In the genomic region with DNA sequence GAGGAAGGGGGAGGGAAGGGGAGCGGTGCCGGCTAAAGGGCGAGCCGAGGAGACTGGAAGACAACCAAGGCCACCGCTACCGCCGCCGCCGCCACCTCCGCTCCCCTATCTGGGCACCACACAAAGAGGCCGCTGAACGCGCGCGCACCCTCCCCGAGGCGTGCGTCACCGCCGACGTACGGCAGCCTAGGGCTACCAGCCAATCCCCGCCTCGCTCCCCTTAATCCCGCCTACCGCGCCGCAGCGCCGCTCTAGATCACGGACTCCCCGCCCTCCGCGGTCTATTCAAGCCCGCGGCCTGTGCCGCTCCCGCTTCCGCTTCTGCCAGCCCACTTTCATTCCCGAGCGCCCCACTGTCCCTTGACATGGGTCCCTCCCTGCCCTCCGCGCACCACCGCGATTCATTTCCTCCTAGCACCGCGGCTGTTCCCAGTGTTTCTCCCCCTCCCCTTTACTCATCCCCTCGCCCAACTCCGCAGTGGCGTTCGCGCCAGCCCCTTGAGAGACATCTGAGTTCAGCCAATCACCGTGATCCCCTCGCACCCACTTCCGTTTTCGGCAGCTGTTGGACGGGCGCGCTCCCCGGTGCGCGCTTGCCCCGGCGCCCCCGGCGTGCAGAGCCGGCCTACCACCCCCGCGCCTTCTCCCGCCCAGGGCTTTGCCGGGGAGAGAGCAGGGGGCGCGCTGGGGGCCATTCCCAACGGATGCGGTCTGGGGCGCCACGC, we compare ENCODE assay signal across 8 cellular contexts. TPM values are rescaled to one million over a fixed set of nuclear protein-coding genes. Genes with fewer than 3 reads are reported as not detected.
DNase-seq lines count a peak whose midpoint lies in the region; ATAC-seq and TF ChIP-seq lines count a peak whose summit lies in the region.

A gene (minus strand): TSS at position 128 of the 725 bp plus-strand sequence. CDS start 297 bp downstream, outside the sequence.

- H3K9ac ChIP-seq in DND-41 (ENCODE audit: low read depth, low read length): peak within 1 kb of the TSS; percentile 89
- H3K9ac ChIP-seq in Karpas-422 (ENCODE audit: low read length): peak within 1 kb of the TSS; percentile 97

- H3K4me3 Mint-ChIP-seq in naive thymus-derived CD4-positive, alpha-beta T cell: peak within 1 kb of the TSS; percentile 85 to 100 (median 98)
- H3K4me3 Mint-ChIP-seq in stimulated activated naive B cell treated with anti-CD40 and anti-IgM and Interleukin-4, amounts not matched to agents 10 μg/mL and 1 μg/mL and 100 μg/mL, for 72 hours: peak within 1 kb of the TSS; percentile 93 to 95

- H3K27me3 ChIP-seq in DND-41 (ENCODE audit: insufficient read depth, low read length, poor library complexity) (no peaks in the 10 kb centered on the region), Karpas-422 (ENCODE audit: low read length) (no peaks in the 10 kb centered on the region)
- no peaks in the 10 kb centered on the region for H3K27me3 ChIP-seq in naive thymus-derived CD4-positive, alpha-beta T cell (ENCODE audit: control insufficient read depth in 2 of 2, insufficient read depth in 2 of 2, low read length in 2 of 2)

- no peaks in the 10 kb centered on the region for H3K9me2 ChIP-seq in Karpas-422 (replicated peaks; ENCODE audit: insufficient read depth, low read length)

- peaks cover 36% of the 10 kb centered on the region for H3K4me1 ChIP-seq in DND-41 (ENCODE audit: insufficient read depth, low read length)
- peaks cover 36% of the 10 kb centered on the region for H3K4me1 ChIP-seq in Karpas-422 (ENCODE audit: low read length)
- peaks cover 17 to 20% of the 10 kb centered on the region in 2 donors for H3K4me1 ChIP-seq in naive thymus-derived CD4-positive, alpha-beta T cell (ENCODE audit: control insufficient read depth in 2 of 2, insufficient read depth in 2 of 2, low read length in 2 of 2)

- CTCF ChIA-PET in naive thymus-derived CD4-positive, alpha-beta T cell (lab: Charles Lee): interaction anchor here (0.8 to 3.8 kb wide), 4 partner anchors 12 to 379 kb away, joined by 3 to 28 read pairs (median 12); no protein-coding TSS in a partner anchor

- H3K36me3 Mint-ChIP-seq in naive thymus-derived CD4-positive, alpha-beta T cell: peaks cover 0 to 16% (median 4%) of the 10 kb centered on the region in 5 donors
- peaks cover 24 to 33% of the 10 kb centered on the region in 2 donors for H3K36me3 Mint-ChIP-seq in stimulated activated naive B cell treated with anti-CD40 and anti-IgM and Interleukin-4, amounts not matched to agents 10 μg/mL and 1 μg/mL and 100 μg/mL, for 72 hours

- DNase-seq in DND-41: peak; percentile 97
- peak; percentile 99 for DNase-seq in Karpas-422
- DNase-seq in RKO (ENCODE audit: low spot score): peak; percentile 95
- DNase-seq in activated T-helper 1 cell treated with Interleukin-2 at 50 U/mL for 16 hours (ENCODE audit: low read depth): peak; percentile 96
- peak; percentile 97 for DNase-seq in fibroblast of gingiva (ENCODE audit: low read depth)
- DNase-seq in naive thymus-derived CD4-positive, alpha-beta T cell: peak; percentile 94 to 99 (median 98)
- peak; percentile 96 for DNase-seq in stimulated activated naive B cell treated with anti-CD40 and anti-IgM and Interleukin-4, amounts not matched to agents 10 μg/mL and 1 μg/mL and 100 μg/mL, for 72 hours

- H3K4me3 ChIP-seq in DND-41 (ENCODE audit: low read depth in 1 of 2, low read length in 2 of 2): peak within 1 kb of the TSS; percentile 78 to 83
- H3K4me3 ChIP-seq in Karpas-422 (ENCODE audit: low read length): peak within 1 kb of the TSS; percentile 78
- H3K4me3 ChIP-seq in naive thymus-derived CD4-positive, alpha-beta T cell (ENCODE audit: low read length): peak within 1 kb of the TSS; percentile 98

- H3K36me3 ChIP-seq in DND-41 (ENCODE audit: insufficient read depth, low read length) (peaks cover 36% of the 10 kb centered on the region), Karpas-422 (ENCODE audit: insufficient read depth, low read length) (peaks cover 17% of the 10 kb centered on the region)
- peaks cover 0 to 15% (median 0%) of the 10 kb centered on the region in 3 experiments for H3K36me3 ChIP-seq in naive thymus-derived CD4-positive, alpha-beta T cell (ENCODE audit: control insufficient read depth in 2 of 3, insufficient read depth in 3 of 3, low read length in 3 of 3)

- POLR2A ChIA-PET in naive thymus-derived CD4-positive, alpha-beta T cell (lab: Charles Lee): interaction anchor here (0.8 to 5.7 kb wide), 19 partner anchors 16 to 821 kb away, joined by 3 to 121 read pairs (median 4); a partner anchor contains a TSS

- intact Hi-C loops in naive thymus-derived CD4-positive, alpha-beta T cell (cut with micrococcal nuclease): loop anchor here (1.0 to 10.0 kb wide), 22 partner anchors 11 to 1540 kb away; a partner anchor contains a TSS

- peaks cover 43% of the 10 kb centered on the region for H4K20me1 ChIP-seq in DND-41 (ENCODE audit: insufficient read depth, low read length)
- H4K20me1 ChIP-seq in Karpas-422 (ENCODE audit: insufficient read depth, low read depth, low read length): peaks cover 37% of the 10 kb centered on the region

- peaks cover 21 to 42% (median 31%) of the 10 kb centered on the region in 7 donors for H3K4me1 Mint-ChIP-seq in naive thymus-derived CD4-positive, alpha-beta T cell
- peaks cover 9 to 19% of the 10 kb centered on the region in 2 donors for H3K4me1 Mint-ChIP-seq in stimulated activated naive B cell treated with anti-CD40 and anti-IgM and Interleukin-4, amounts not matched to agents 10 μg/mL and 1 μg/mL and 100 μg/mL, for 72 hours

- H3K27me3 Mint-ChIP-seq in naive thymus-derived CD4-positive, alpha-beta T cell: peaks cover 0 to 2% (median 0%) of the 10 kb centered on the region in 5 donors
- no peaks in the 10 kb centered on the region for H3K27me3 Mint-ChIP-seq in stimulated activated naive B cell treated with anti-CD40 and anti-IgM and Interleukin-4, amounts not matched to agents 10 μg/mL and 1 μg/mL and 100 μg/mL, for 72 hours

- H3K27ac ChIP-seq in DND-41 (ENCODE audit: low read length) (peak within 1 kb of the TSS; percentile 100), Karpas-422 (ENCODE audit: low read length) (peak within 1 kb of the TSS; percentile 77)
- H3K27ac ChIP-seq in naive thymus-derived CD4-positive, alpha-beta T cell (ENCODE audit: low read depth, low read length): peak within 1 kb of the TSS; percentile 98

- no peak for TF ChIP-seq CTCF in DND-41 (IDR thresholded peaks at IDR 0.05; ENCODE audit: borderline replicate concordance, extremely low read depth, low read length, poor library complexity, severe bottlenecking)

- H3K9me3 ChIP-seq in DND-41 (ENCODE audit: insufficient read depth, low read length, severe bottlenecking) (no peaks in the 10 kb centered on the region), Karpas-422 (ENCODE audit: low read length) (no peaks in the 10 kb centered on the region)
- H3K9me3 ChIP-seq in naive thymus-derived CD4-positive, alpha-beta T cell (ENCODE audit: control insufficient read depth in 2 of 3, low read length in 3 of 3): no peaks in the 10 kb centered on the region

- H3K27ac Mint-ChIP-seq in naive thymus-derived CD4-positive, alpha-beta T cell: peak within 1 kb of the TSS; percentile 99 to 100 (median 100)
- H3K27ac Mint-ChIP-seq in stimulated activated naive B cell treated with anti-CD40 and anti-IgM and Interleukin-4, amounts not matched to agents 10 μg/mL and 1 μg/mL and 100 μg/mL, for 72 hours: peak within 1 kb of the TSS; percentile 100

- H3K9me3 Mint-ChIP-seq in naive thymus-derived CD4-positive, alpha-beta T cell: peaks cover 0 to 2% (median 0%) of the 10 kb centered on the region in 11 donors
- H3K9me3 Mint-ChIP-seq in stimulated activated naive B cell treated with anti-CD40 and anti-IgM and Interleukin-4, amounts not matched to agents 10 μg/mL and 1 μg/mL and 100 μg/mL, for 72 hours: no peaks in the 10 kb centered on the region

- H3K4me2 ChIP-seq in DND-41 (ENCODE audit: insufficient read depth, low read length) (peak within 1 kb of the TSS; percentile 87), Karpas-422 (ENCODE audit: low read depth, low read length, poor library complexity, severe bottlenecking) (peak within 1 kb of the TSS; percentile 79)

- H3K79me2 ChIP-seq in DND-41 (ENCODE audit: insufficient read depth, low read length) (peaks cover 48% of the 10 kb centered on the region), Karpas-422 (ENCODE audit: low read length) (peaks cover 27% of the 10 kb centered on the region)

- H2AFZ ChIP-seq in DND-41 (ENCODE audit: low read depth, low read length) (peak within 1 kb of the TSS; percentile 86), Karpas-422 (ENCODE audit: low read length) (peak within 1 kb of the TSS; percentile 45)

- ATAC-seq in DND-41 (ENCODE audit: insufficient read depth, low read depth) (peak; percentile 82), GM21825 (IDR thresholded peaks at IDR 0.05; ENCODE audit: unreplicated experiment) (peak; percentile 81)
- peak; percentile 90 for ATAC-seq in naive thymus-derived CD4-positive, alpha-beta T cell
- ATAC-seq in stimulated activated naive B cell treated with anti-CD40 and anti-IgM and Interleukin-4, amounts not matched to agents 10 μg/mL and 1 μg/mL and 100 μg/mL, for 72 hours (replicated peaks): peak; percentile 86 to 89

RNA-seq across cellular contexts. Expression of the gene that starts here (rescaled TPM):
- total RNA-seq in Karpas-422 (2014; rRNA removed; shearing (Covaris generic); ENCODE audit: low replicate concordance): 6.7 and 10.5 TPM in 2 replicates
- total RNA-seq in naive thymus-derived CD4-positive, alpha-beta T cell: 10 to 100 TPM; 30.0 to 40.2 (median 30.7) TPM
- polyA plus RNA-seq in naive thymus-derived CD4-positive, alpha-beta T cell: 10 to 100 TPM; 17.8 to 20.7 TPM

Comparison
In these comparisons a context has a peak if more than half of its experiments do, and no peak if none do; other contexts are left out.
1. Peak in every context shown above with its lines: DNase-seq, ATAC-seq, H3K4me3 ChIP-seq and H3K27ac ChIP-seq.